ENCODE assay signal across 10 cellular contexts in genomic region chr1:116878804-116879477, GRCh38. TPM values are rescaled to one million over a fixed set of nuclear protein-coding genes. Genes with fewer than 3 reads are reported as not detected.
A peak's percentile ranks its signal among the peaks of the same experiment; 100 is the strongest.
DNase-seq lines count a peak whose midpoint lies in the region; ATAC-seq and TF ChIP-seq lines count a peak whose summit lies in the region.
"Had no signal": no experiment of that assay in that cellular context is flagged by ENCODE, and none has a peak within 500 bp of the region (broad histone marks: within the 10 kb centered on the region; RNA-seq: fewer than 3 reads in every experiment).

No MANE protein-coding gene starts in this region.

- H3K9ac ChIP-seq in ES-I3 (ENCODE audit: low read depth, low read length): peak overlapping the region; percentile 48

- no peaks in the 10 kb centered on the region for H3K27me3 ChIP-seq in GM23338 (ENCODE audit: insufficient read depth)
- H3K27me3 ChIP-seq: SJSA1 had no signal

- peak; percentile 50 for DNase-seq in GM23338 (ENCODE audit: low spot score)
- peak; percentile 69 for DNase-seq in NCI-H2107 treated with DMSO at 0.1 percent for 48 hours (lab: John Stamatoyannopoulos, UW; ENCODE audit: unreplicated experiment)
- DNase-seq in stimulated activated naive B cell treated with anti-CD40 and anti-IgM and Interleukin-4, amounts not matched to agents 10 μg/mL and 1 μg/mL and 100 μg/mL, for 72 hours: no peak
- no peak for DNase-seq in amniotic stem cell (lab: John Stamatoyannopoulos, UW)
- DNase-seq in stimulated activated CD4-positive, alpha-beta T cell treated with anti-CD3 and anti-CD28 coated beads, Interleukin-12 subunit alpha, Interleukin-12 subunit beta, amount 100 ng/mL, for 4 hours: no peak
- DNase-seq: naive B cell had no signal

- H3K9me3 ChIP-seq in ES-I3 (ENCODE audit: control insufficient read depth, insufficient read depth, low read length) (no peaks in the 10 kb centered on the region), iPS-18c (ENCODE audit: control insufficient read depth, insufficient read depth, low read length) (no peaks in the 10 kb centered on the region)
- H3K9me3 ChIP-seq: SJSA1 had no signal

- H3K4me1 Mint-ChIP-seq in GM23338: peaks cover 9% of the 10 kb centered on the region
- no peaks in the 10 kb centered on the region for H3K4me1 Mint-ChIP-seq in stimulated activated naive B cell treated with anti-CD40 and anti-IgM and Interleukin-4, amounts not matched to agents 10 μg/mL and 1 μg/mL and 100 μg/mL, for 72 hours
- H3K4me1 Mint-ChIP-seq: naive B cell had no signal

- no peaks in the 10 kb centered on the region for H3K9me3 Mint-ChIP-seq in GM23338
- no peaks in the 10 kb centered on the region for H3K9me3 Mint-ChIP-seq in stimulated activated naive B cell treated with anti-CD40 and anti-IgM and Interleukin-4, amounts not matched to agents 10 μg/mL and 1 μg/mL and 100 μg/mL, for 72 hours

- peak overlapping the region; percentile 56; the same call in 1 of the 2 replicates for H3K27ac ChIP-seq in GM23338 (ENCODE audit: low read depth)
- H3K27ac ChIP-seq in angular gyrus (ENCODE audit: low read depth, low read length): peak overlapping the region; percentile 38
- H3K27ac ChIP-seq: SJSA1 had no signal

- no peak overlapping the region for H3K27ac Mint-ChIP-seq in GM23338
- no peak overlapping the region for H3K27ac Mint-ChIP-seq in stimulated activated naive B cell treated with anti-CD40 and anti-IgM and Interleukin-4, amounts not matched to agents 10 μg/mL and 1 μg/mL and 100 μg/mL, for 72 hours
- H3K27ac Mint-ChIP-seq: naive B cell had no signal

- no peaks in the 10 kb centered on the region for H3K79me2 ChIP-seq in GM23338 (replicated peaks; ENCODE audit: insufficient read depth)

- peaks cover 4% of the 10 kb centered on the region for H3K27me3 Mint-ChIP-seq in GM23338 (ENCODE audit: insufficient read depth, low read depth, poor library complexity)
- peaks cover 0 to 10% of the 10 kb centered on the region in 2 donors for H3K27me3 Mint-ChIP-seq in stimulated activated naive B cell treated with anti-CD40 and anti-IgM and Interleukin-4, amounts not matched to agents 10 μg/mL and 1 μg/mL and 100 μg/mL, for 72 hours

- no peaks in the 10 kb centered on the region for H3F3A ChIP-seq in GM23338 (replicated peaks; ENCODE audit: low read depth)

- H3K4me3 ChIP-seq in GM23338: peak overlapping the region; percentile 47
- peak overlapping the region; percentile 26; the same call in 1 of the 2 replicates for H3K4me3 ChIP-seq in iPS-18c (ENCODE audit: insufficient read depth, low read depth, low read length)

- no peak for TF ChIP-seq CTCF in GM23338 (conservative IDR thresholded peaks at IDR 0.05; ENCODE audit: low read depth in 2 of 2)

- H4K20me1 ChIP-seq in GM23338 (replicated peaks; ENCODE audit: insufficient read depth): no peaks in the 10 kb centered on the region

- ATAC-seq in GM23338: peak; percentile 60
- peak; percentile 45 to 58 for ATAC-seq in stimulated activated naive B cell treated with anti-CD40 and anti-IgM and Interleukin-4, amounts not matched to agents 10 μg/mL and 1 μg/mL and 100 μg/mL, for 72 hours (replicated peaks)

- H3K4me3 Mint-ChIP-seq in GM23338: no peak overlapping the region
- no peak overlapping the region for H3K4me3 Mint-ChIP-seq in stimulated activated naive B cell treated with anti-CD40 and anti-IgM and Interleukin-4, amounts not matched to agents 10 μg/mL and 1 μg/mL and 100 μg/mL, for 72 hours
- H3K4me3 Mint-ChIP-seq: naive B cell had no signal

- H3K4me1 ChIP-seq in ES-I3 (ENCODE audit: insufficient read depth, low read length) (peaks cover 28% of the 10 kb centered on the region), GM23338 (ENCODE audit: insufficient read depth) (peaks cover 39% of the 10 kb centered on the region)

- H3K36me3 Mint-ChIP-seq in GM23338 (ENCODE audit: low read depth): no peaks in the 10 kb centered on the region
- no peaks in the 10 kb centered on the region for H3K36me3 Mint-ChIP-seq in stimulated activated naive B cell treated with anti-CD40 and anti-IgM and Interleukin-4, amounts not matched to agents 10 μg/mL and 1 μg/mL and 100 μg/mL, for 72 hours
- H3K36me3 Mint-ChIP-seq: naive B cell had no signal

- H2AFZ ChIP-seq in GM23338: peak overlapping the region; percentile 85

- H3K36me3 ChIP-seq in ES-I3 (ENCODE audit: insufficient read depth, low read length) (no peaks in the 10 kb centered on the region), GM23338 (ENCODE audit: insufficient read depth) (no peaks in the 10 kb centered on the region; the same call in 1 of the 2 replicates)
- H3K36me3 ChIP-seq: SJSA1 had no signal

- peak overlapping the region; percentile 75 for H3K4me2 ChIP-seq in GM23338

- no peaks in the 10 kb centered on the region for H3K9me2 ChIP-seq in GM23338 (ENCODE audit: insufficient read depth)

TF ChIP-seq in GM23338, 12 proteins besides CTCF, POLR2A, EP300 and RAD21 (continues in another document):
- TF ChIP-seq JUNB (IDR thresholded peaks at IDR 0.05; ENCODE audit: unreplicated experiment) (no peak), ZNF114 (CRISPR knock-in tag; IDR thresholded peaks at IDR 0.05) (no peak), STAT1 (IDR thresholded peaks at IDR 0.05; ENCODE audit: unreplicated experiment) (no peak), REST (IDR thresholded peaks at IDR 0.05; ENCODE audit: unreplicated experiment) (no peak), ZNF331 (CRISPR knock-in tag; IDR thresholded peaks at IDR 0.05; ENCODE audit: low read depth) (no peak), CREB1 (CRISPR knock-in tag; IDR thresholded peaks at IDR 0.05; ENCODE audit: low read depth) (no peak), NANOG (IDR thresholded peaks at IDR 0.05; ENCODE audit: borderline replicate concordance) (no peak)

RNA-seq across cellular contexts. Expression of gene PTGFRN, which starts 30.8 kb away (rescaled TPM):
- total RNA-seq in GM23338 (2014; rRNA removed; shearing (Covaris generic)): 21.8 and 32.7 TPM in 2 replicates
- 17.4 and 30.0 TPM in 2 replicates for polyA plus RNA-seq in GM23338 (2016; fragmentation: Nextera tagmentation; extraction: Ambion mirVana)

Comparison
In these comparisons a context has a peak if more than half of its experiments do, and no peak if none do; other contexts are left out.
1. DNase-seq: peak in GM23338 (single experiment) and NCI-H2107 treated with DMSO at 0.1 percent for 48 hours (single experiment); none in stimulated activated naive B cell treated with anti-CD40 and anti-IgM and Interleukin-4, amounts not matched to agents 10 μg/mL and 1 μg/mL and 100 μg/mL, for 72 hours (single experiment), amniotic stem cell (single experiment) and stimulated activated CD4-positive, alpha-beta T cell treated with anti-CD3 and anti-CD28 coated beads, Interleukin-12 subunit alpha, Interleukin-12 subunit beta, amount 100 ng/mL, for 4 hours (single experiment).